Comparison of ENCODE assay signal across 10 cellular contexts in the genomic region with DNA sequence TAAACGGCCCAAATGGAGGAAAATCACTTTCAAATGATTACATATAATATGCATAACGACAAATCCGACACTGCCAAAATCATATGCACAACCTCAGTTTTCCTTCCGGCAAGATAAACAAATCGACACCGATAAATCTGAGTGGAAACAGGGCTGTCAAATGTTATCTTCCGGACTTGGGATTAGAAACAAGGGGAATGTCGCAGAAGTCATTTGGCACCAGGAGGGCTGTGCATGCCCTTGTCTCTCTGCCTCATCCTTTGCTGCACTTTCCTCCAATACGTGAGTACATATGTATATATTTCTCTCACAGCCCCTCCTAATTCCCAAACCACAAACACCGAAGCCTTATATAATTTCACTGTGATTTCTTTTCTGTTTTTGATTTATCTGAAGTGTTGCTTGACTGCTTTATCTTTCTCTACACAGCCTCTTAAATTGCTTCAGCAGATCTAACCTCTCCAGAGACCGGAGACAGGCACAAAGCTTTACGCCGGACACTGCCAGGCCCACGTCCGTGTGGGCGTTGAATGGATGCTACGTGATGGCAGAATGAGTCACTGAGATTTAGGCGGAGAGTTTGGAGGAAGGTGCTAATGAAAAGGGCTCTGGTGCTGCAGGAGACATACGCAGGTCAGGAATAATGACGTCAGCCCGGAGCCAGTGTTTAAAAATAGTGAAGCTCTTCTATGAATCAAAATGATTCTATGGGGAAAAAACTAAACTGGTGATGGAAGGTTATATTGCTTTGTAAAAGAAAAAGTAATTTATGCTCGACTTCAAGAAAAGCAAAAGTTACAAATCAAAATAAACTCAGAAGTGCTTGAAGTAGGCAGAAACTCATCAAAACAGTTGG. TPM values are rescaled to one million over a fixed set of nuclear protein-coding genes. Genes with fewer than 3 reads are reported as not detected.
DNase-seq lines count a peak whose midpoint lies in the region; ATAC-seq, FAIRE-seq and TF ChIP-seq lines count a peak whose summit lies in the region.
"Had no signal": no experiment of that assay in that cellular context is flagged by ENCODE, and none has a peak within 500 bp of the region (broad histone marks: within the 10 kb centered on the region; RNA-seq: fewer than 3 reads in every experiment).

No MANE protein-coding gene starts in this region.

- H3K9me3 ChIP-seq in astrocyte (ENCODE audit: insufficient read depth, low read depth, low read length) (no peaks in the 10 kb centered on the region), upper lobe of right lung (no peaks in the 10 kb centered on the region)

- H3K9ac ChIP-seq in astrocyte (ENCODE audit: low read length): peak overlapping the region; percentile 25

- FAIRE-seq in astrocyte (lab: Jason Lieb, UNC): no peak

- H3K4me1 ChIP-seq in astrocyte (ENCODE audit: insufficient read depth, low read length) (peaks cover 12% of the 10 kb centered on the region), upper lobe of right lung (no peaks in the 10 kb centered on the region)

- H3K4me3 ChIP-seq in astrocyte (ENCODE audit: insufficient read depth, low read depth, low read length) (no peak overlapping the region), upper lobe of right lung (no peak overlapping the region)

- no peaks in the 10 kb centered on the region for H3K36me3 Mint-ChIP-seq in astrocyte (ENCODE audit: low read depth, unreplicated experiment)
- H3K36me3 Mint-ChIP-seq: memory B cell had no signal

- no peaks in the 10 kb centered on the region for H3K36me3 ChIP-seq in astrocyte (ENCODE audit: insufficient read depth, low read length)
- H3K36me3 ChIP-seq in upper lobe of right lung: no peaks in the 10 kb centered on the region

- no peaks in the 10 kb centered on the region for H4K20me1 ChIP-seq in astrocyte (ENCODE audit: insufficient read depth, low read length)

- H3K4me3 Mint-ChIP-seq in astrocyte (ENCODE audit: unreplicated experiment): no peak overlapping the region
- H3K4me3 Mint-ChIP-seq: memory B cell had no signal

- intact Hi-C loops in upper lobe of right lung (cut with DNase I): no loop called here

- no peaks in the 10 kb centered on the region for H3K79me2 ChIP-seq in astrocyte (ENCODE audit: insufficient read depth, low read length)

- ATAC-seq in upper lobe of right lung (peak; percentile 37), HG03520 (IDR thresholded peaks at IDR 0.05; ENCODE audit: unreplicated experiment) (no peak)

- peak overlapping the region; percentile 57 for H3K4me2 ChIP-seq in astrocyte (ENCODE audit: low read length)

- peak overlapping the region; percentile 41 for H3K27ac Mint-ChIP-seq in astrocyte (ENCODE audit: unreplicated experiment)
- H3K27ac Mint-ChIP-seq: memory B cell had no signal

- no peaks in the 10 kb centered on the region for H3K9me3 Mint-ChIP-seq in astrocyte (ENCODE audit: unreplicated experiment)
- H3K9me3 Mint-ChIP-seq: memory B cell had no signal

- peak overlapping the region; percentile 42 for H2AFZ ChIP-seq in astrocyte (ENCODE audit: low read depth, low read length)

- peak overlapping the region; percentile 26 for H3K27ac ChIP-seq in astrocyte (ENCODE audit: low read depth, low read length)
- H3K27ac ChIP-seq in upper lobe of right lung: no peak overlapping the region

- H3K27me3 Mint-ChIP-seq in astrocyte (ENCODE audit: low read depth, unreplicated experiment): no peaks in the 10 kb centered on the region

- TF ChIP-seq CTCF in astrocyte (IDR thresholded peaks at IDR 0.05; ENCODE audit: insufficient read depth, low read depth, low read length): no peak
- no peak for TF ChIP-seq CTCF in upper lobe of right lung (IDR thresholded peaks at IDR 0.05)

- DNase-seq in NCI-H345 (lab: John Stamatoyannopoulos, UW): peak; percentile 23
- DNase-seq in NCI-H345 treated with DMSO at 0.1 percent for 48 hours (lab: John Stamatoyannopoulos, UW; ENCODE audit: unreplicated experiment): no peak
- DNase-seq in astrocyte (ENCODE audit: low read depth): peak; percentile 92
- peak; percentile 16 for DNase-seq in iPS-NIHi11 (ENCODE audit: low spot score)
- no peak for DNase-seq in upper lobe of right lung
- no peak for DNase-seq in middle frontal gyrus (ENCODE audit: extremely low spot score, low spot score)
- no peak for DNase-seq in stimulated activated CD4-positive, alpha-beta T cell treated with anti-CD3 and anti-CD28 coated beads, Interleukin-4, amount 100 ng/mL, for 24 hours
- DNase-seq: T1000 had no signal

- peaks cover 1% of the 10 kb centered on the region for H3K27me3 ChIP-seq in astrocyte (ENCODE audit: insufficient read depth, low read length)
- H3K27me3 ChIP-seq in upper lobe of right lung: no peaks in the 10 kb centered on the region

- H3K4me1 Mint-ChIP-seq in astrocyte (ENCODE audit: low read depth, unreplicated experiment): peaks cover 10% of the 10 kb centered on the region
- H3K4me1 Mint-ChIP-seq: memory B cell had no signal

RNA-seq across cellular contexts. Expression of a gene that starts 21.0 kb away (rescaled TPM):
- 55.1 and 68.8 TPM in 2 replicates for total RNA-seq in astrocyte
- total RNA-seq in upper lobe of right lung: 47.2 TPM

RNA-seq across cellular contexts. Expression of a gene that starts 31.5 kb away (rescaled TPM):
- total RNA-seq in astrocyte (91.0 and 94.4 TPM in 2 replicates), upper lobe of right lung (59.7 TPM)

RNA-seq across cellular contexts. Expression of a gene that starts 44.4 kb away (rescaled TPM):
- total RNA-seq in astrocyte: not detected in 2 replicates
- 3.0 TPM for total RNA-seq in upper lobe of right lung

RNA-seq across cellular contexts. Expression of a gene that starts 56.5 kb away (rescaled TPM):
- total RNA-seq in astrocyte (112 and 126 TPM in 2 replicates), upper lobe of right lung (355 TPM)

Comparison
In these comparisons a context has a peak if more than half of its experiments do, and no peak if none do; other contexts are left out.
1. DNase-seq: peak in NCI-H345 (single experiment), astrocyte (single experiment) and iPS-NIHi11 (single experiment); none in NCI-H345 treated with DMSO at 0.1 percent for 48 hours (single experiment), upper lobe of right lung (single experiment), middle frontal gyrus (single experiment) and stimulated activated CD4-positive, alpha-beta T cell treated with anti-CD3 and anti-CD28 coated beads, Interleukin-4, amount 100 ng/mL, for 24 hours (single experiment).